ENCODE assay signal across 16 cellular contexts in the genomic region with DNA sequence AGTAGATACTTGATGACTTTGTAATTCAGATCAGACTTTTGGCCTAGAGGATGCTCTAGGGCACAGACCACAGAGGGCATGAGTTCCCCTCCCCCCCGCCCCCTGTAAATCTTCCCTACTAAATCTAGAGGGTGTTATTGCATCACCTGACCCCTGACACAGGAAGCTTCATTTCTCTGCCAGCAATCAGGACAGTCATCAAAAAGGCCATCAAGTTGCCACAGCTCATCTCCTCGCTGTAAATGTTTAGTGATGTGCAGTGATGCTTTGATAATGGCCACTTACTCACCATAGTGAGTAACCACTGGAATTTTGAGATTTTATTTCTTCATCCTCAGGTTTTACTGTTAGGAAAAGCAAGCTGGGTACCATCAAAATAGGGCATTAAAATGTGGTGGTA.
"Had no signal": no experiment of that assay in that cellular context is flagged by ENCODE, and none has a peak within 500 bp of the region (broad histone marks: within the 10 kb centered on the region; RNA-seq: fewer than 3 reads in every experiment).

No MANE protein-coding gene starts in this region.

- H3K27me3 ChIP-seq: sigmoid colon, testis had no signal

- H3K9ac ChIP-seq: SK-N-SH had no signal

- H3K4me2 ChIP-seq: SK-N-SH had no signal

- H3K4me1 ChIP-seq: left ventricle myocardium inferior, sigmoid colon, testis, upper lobe of right lung had no signal

- DNase-seq: activated CD8-positive, alpha-beta memory T cell treated with anti-CD3 and anti-CD28 coated beads, Interleukin-2, amount 50 U/mL, for 48 hours; activated CD8-positive, alpha-beta T cell treated with anti-CD3 and anti-CD28 coated beads, Interleukin-2, amount 10 ng/mL, durations not matched to agents 7 days and 5 days; activated naive CD4-positive, alpha-beta T cell treated with Interleukin-2 at 50 U/mL for 16 hours; central memory CD4-positive, alpha-beta T cell; effector memory CD4-positive, alpha-beta T cell; left ventricle myocardium inferior; nephron progenitor cell; psoas muscle; sigmoid colon; SK-N-SH; stimulated activated CD4-positive, alpha-beta T cell treated with anti-CD3 and anti-CD28 coated beads, Interleukin-4, amount 100 ng/mL, for 24 hours; stimulated activated naive CD8-positive, alpha-beta T cell treated with anti-CD3 and anti-CD28 coated beads, Interleukin-15, amount 100 ng/mL, for 72 hours; testis; upper lobe of right lung had no signal

- H3K27ac ChIP-seq: coronary artery, epithelial cell of prostate, left ventricle myocardium inferior, psoas muscle, sigmoid colon, testis, upper lobe of right lung had no signal

- H3K4me3 ChIP-seq: coronary artery, left ventricle myocardium inferior, psoas muscle, sigmoid colon, testis, upper lobe of right lung had no signal

- H3K9me3 ChIP-seq: left ventricle myocardium inferior, psoas muscle, sigmoid colon, SK-N-SH, testis, upper lobe of right lung had no signal

- H3K36me3 ChIP-seq: left ventricle myocardium inferior, upper lobe of right lung had no signal
